1 cellular context compared by ENCODE assay signal in the genomic region with DNA sequence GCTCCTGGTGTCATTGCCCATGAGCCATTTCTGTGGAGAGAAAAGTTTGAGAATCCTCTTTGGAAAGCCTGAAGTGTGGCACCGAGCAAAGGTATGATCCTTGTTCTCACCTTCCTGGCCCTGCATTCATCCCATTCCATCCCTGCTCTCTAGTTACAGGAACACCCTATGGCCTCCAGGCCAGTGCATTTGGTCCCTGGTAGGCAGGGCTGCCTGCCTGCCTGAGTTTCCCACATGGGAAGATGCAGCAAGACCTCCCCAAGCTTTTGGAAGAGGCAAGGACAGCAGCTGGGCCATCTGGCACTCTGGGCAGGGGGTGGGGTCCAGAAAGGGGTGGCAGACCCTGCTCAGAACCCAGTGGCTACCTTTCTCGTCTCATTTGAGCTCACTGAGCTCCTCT.
TF ChIP-seq lines count a peak whose summit lies in the region.

No MANE protein-coding gene starts in this region.

TF ChIP-seq in H1, 55 proteins besides CTCF, POLR2A, EP300 and RAD21 (continued from another document):
- no peak for TF ChIP-seq POU5F1 (IDR thresholded peaks at IDR 0.05; ENCODE audit: low read depth, low read length)
- TF ChIP-seq BRCA1 (IDR thresholded peaks at IDR 0.05; ENCODE audit: low read depth, low read length), result no peak
- no peak for TF ChIP-seq SIN3A (conservative IDR thresholded peaks at IDR 0.05 in 1 of 2, IDR thresholded peaks at IDR 0.05 in 1 of 2; ENCODE audit: low read depth in 1 of 2, low read length in 2 of 2)
- no peak for TF ChIP-seq EZH2 (IDR thresholded peaks at IDR 0.05; ENCODE audit: low read depth, low read length, severe bottlenecking)
- no peak for TF ChIP-seq CBX5 (IDR thresholded peaks at IDR 0.05; ENCODE audit: low read depth, low read length)
- no peak for TF ChIP-seq CHD1 (IDR thresholded peaks at IDR 0.05; ENCODE audit: low read depth, low read length)
- no peak for TF ChIP-seq HDAC6 (IDR thresholded peaks at IDR 0.05; ENCODE audit: low read depth, low read length)
- TF ChIP-seq, protein P1, sequence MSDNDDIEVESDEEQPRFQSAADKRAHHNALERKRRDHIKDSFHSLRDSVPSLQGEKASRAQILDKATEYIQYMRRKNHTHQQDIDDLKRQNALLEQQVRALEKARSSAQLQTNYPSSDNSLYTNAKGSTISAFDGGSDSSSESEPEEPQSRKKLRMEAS (IDR thresholded peaks at IDR 0.05), result no peak
- no peak for TF ChIP-seq NRF1 (IDR thresholded peaks at IDR 0.05; ENCODE audit: low read depth, low read length)
- no peak for TF ChIP-seq SIRT6 (IDR thresholded peaks at IDR 0.05; ENCODE audit: low read length)
- no peak for TF ChIP-seq KDM1A (IDR thresholded peaks at IDR 0.05; ENCODE audit: borderline replicate concordance, low read length)
